ENCODE assay signal across 18 cellular contexts in the genomic region with DNA sequence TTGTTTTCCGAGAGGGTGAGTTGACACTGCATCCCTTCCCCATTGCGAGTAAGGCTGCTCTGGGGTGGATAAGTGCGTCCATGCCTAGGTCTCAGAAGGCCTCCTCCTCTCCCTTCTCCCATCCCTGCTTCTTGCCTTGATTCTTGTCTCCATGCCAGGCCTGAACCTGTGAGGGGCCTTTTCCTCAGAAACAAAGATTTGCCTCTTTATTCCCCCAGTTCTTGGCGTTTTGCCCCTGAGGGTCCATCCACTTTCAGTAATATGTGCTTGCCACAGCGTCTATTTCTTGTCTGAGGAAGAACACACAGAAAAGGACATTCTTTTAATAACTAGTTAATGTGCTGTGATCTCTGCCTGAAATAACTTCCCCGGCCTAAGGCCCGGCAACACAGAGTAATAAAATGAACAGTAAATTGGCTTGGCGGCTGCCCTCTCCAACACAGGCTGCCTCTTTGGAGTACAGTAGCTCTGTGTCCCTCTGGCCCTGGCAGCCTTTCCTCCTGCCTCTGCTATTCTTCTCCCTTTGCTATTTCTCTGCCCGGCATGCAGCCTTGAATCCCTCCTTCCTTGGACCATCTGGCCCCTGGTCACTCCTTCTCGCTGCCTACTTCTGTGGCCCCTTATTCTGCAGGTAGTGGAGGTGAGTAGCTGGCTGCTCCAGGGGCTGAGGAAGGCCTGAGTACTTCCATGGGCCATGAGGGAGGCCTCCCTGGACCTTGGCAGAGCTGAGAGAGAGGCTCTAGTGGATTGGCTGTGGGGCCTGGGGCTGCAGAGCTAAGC. TPM values are rescaled to one million over a fixed set of nuclear protein-coding genes. Genes with fewer than 3 reads are reported as not detected.
DNase-seq lines count a peak whose midpoint lies in the region; ATAC-seq and TF ChIP-seq lines count a peak whose summit lies in the region.
"Had no signal": no experiment of that assay in that cellular context is flagged by ENCODE, and none has a peak within 500 bp of the region (broad histone marks: within the 10 kb centered on the region; RNA-seq: fewer than 3 reads in every experiment).

No MANE protein-coding gene starts in this region.

- H3K27me3 ChIP-seq in right atrium auricular region (no peaks in the 10 kb centered on the region), psoas muscle (ENCODE audit: insufficient read depth in 3 of 3, low read length in 2 of 3) (peaks cover 0 to 9% (median 0%) of the 10 kb centered on the region in 3 donors)
- H3K27me3 ChIP-seq: BE2C, foreskin keratinocyte, upper lobe of right lung had no signal

- intact Hi-C loops in psoas muscle (cut with DNase I) = loop anchor here (2.0 to 5.0 kb wide), 2 partner anchors 94 to 98 kb away; no protein-coding TSS in a partner anchor

- WGBS in psoas muscle, 3 donors = 62 to 82% (median 75%) methylated on average over 10 of the region's 10 CpGs

- H3K36me3 ChIP-seq in right atrium auricular region (no peaks in the 10 kb centered on the region), psoas muscle (ENCODE audit: insufficient read depth in 1 of 2, low read depth in 1 of 2) (no peaks in the 10 kb centered on the region)
- H3K36me3 ChIP-seq: BE2C, upper lobe of right lung had no signal

- peaks cover 0 to 56% of the 10 kb centered on the region in 2 donors for H3K4me1 ChIP-seq in right atrium auricular region
- H3K4me1 ChIP-seq in psoas muscle = peaks cover 50% of the 10 kb centered on the region
- H3K4me1 ChIP-seq: BE2C had no signal

- peak overlapping the region; percentile 67 for H3K27ac ChIP-seq in angular gyrus (ENCODE audit: low read depth, low read length)
- peak overlapping the region; percentile 82 to 96 for H3K27ac ChIP-seq in right atrium auricular region
- peak overlapping the region; percentile 84 for H3K27ac ChIP-seq in psoas muscle
- H3K27ac ChIP-seq: foreskin keratinocyte, upper lobe of right lung had no signal

- H3K9me3 ChIP-seq in right atrium auricular region (no peaks in the 10 kb centered on the region), psoas muscle (no peaks in the 10 kb centered on the region)
- H3K9me3 ChIP-seq: BE2C, upper lobe of right lung had no signal

- DNase-seq in EH (ENCODE audit: low read depth) (peak; percentile 80), right atrium auricular region (ENCODE audit: low spot score) (peak; percentile 54), psoas muscle (no peak), inferior parietal cortex (ENCODE audit: extremely low spot score) (no peak), kidney tubule cell (ENCODE audit: low spot score) (no peak), NCI-H524 treated with DMSO at 0.1 percent for 48 hours (lab: John Stamatoyannopoulos, UW) (no peak)
- no peak for DNase-seq in NK-92 treated with Interleukin-12 subunit alpha and Interleukin-12 subunit beta, amount 100 ng/mL, for 24 hours (lab: John Stamatoyannopoulos, UW)
- DNase-seq: activated CD4-positive, CD25-positive, alpha-beta regulatory T cell treated with anti-CD3 and anti-CD28 coated beads, Interleukin-2, amount 50 U/mL, for 72 hours; activated naive CD4-positive, alpha-beta T cell treated with anti-CD3 and anti-CD28 coated beads, Interleukin-2, amount 10 ng/mL, durations not matched to agents 7 days and 5 days; activated T-cell treated with anti-CD3 and anti-CD28 coated beads for 4 hours; BE2C; foreskin keratinocyte; NCI-H187; NCI-H524; stimulated activated CD4-positive, alpha-beta T cell treated with anti-CD3 and anti-CD28 coated beads, Interleukin-2, amount 100 ng/mL, for 24 hours; upper lobe of right lung had no signal

- ATAC-seq in psoas muscle = no peak
- ATAC-seq: foreskin keratinocyte, Panc1, upper lobe of right lung had no signal

- H3K4me3 ChIP-seq in right atrium auricular region = no peak overlapping the region
- H3K4me3 ChIP-seq in psoas muscle = no peak overlapping the region
- H3K4me3 ChIP-seq: upper lobe of right lung had no signal

- TF ChIP-seq CTCF in right atrium auricular region (IDR thresholded peaks at IDR 0.05) (no peak), psoas muscle (IDR thresholded peaks at IDR 0.05) (no peak)

RNA-seq across cellular contexts. Expression of gene EHD3, which starts 4.4 kb away (rescaled TPM):
- total RNA-seq in right atrium auricular region = 10 to 100 TPM; 10.6 to 12.5 TPM
- total RNA-seq in psoas muscle = 1 to 10 TPM; 1.5 to 2.9 (median 2.0) TPM
- 1 to 10 TPM in 2 of 3 donors, under 1 TPM in 1; 0.73 to 5.2 (median 1.3) TPM for polyA plus RNA-seq in psoas muscle

RNA-seq across cellular contexts. Expression of gene CAPN14, which starts 21.0 kb away (rescaled TPM):
- total RNA-seq in right atrium auricular region (under 1 TPM; 0.16 to 0.22 TPM), psoas muscle (under 1 TPM in 1 of 4 donors, not detected in 3; 0.13 TPM)
- under 1 TPM; 0.01 to 0.04 (median 0.03) TPM for polyA plus RNA-seq in psoas muscle

Comparison
In these comparisons a context has a peak if more than half of its experiments do, and no peak if none do; other contexts are left out.
1. DNase-seq: peak in EH (single experiment) and right atrium auricular region (single experiment); none in psoas muscle (0 of 2), inferior parietal cortex (single experiment), kidney tubule cell (single experiment), NCI-H524 treated with DMSO at 0.1 percent for 48 hours (single experiment) and NK-92 treated with Interleukin-12 subunit alpha and Interleukin-12 subunit beta, amount 100 ng/mL, for 24 hours (single experiment).
2. Peak in every context shown above with its lines, with median percentiles within 50 percentile points of each other: H3K27ac ChIP-seq.